In genomic region chr4:102598102-102598758, GRCh38 we compare ENCODE assay signal across 8 cellular contexts.
DNase-seq lines count a peak whose midpoint lies in the region; ATAC-seq and TF ChIP-seq lines count a peak whose summit lies in the region.

No MANE protein-coding gene starts in this region.

- POLR2A ChIA-PET in CD8-positive, alpha-beta memory T cell (lab: Charles Lee), result interaction anchor here (0.6 kb wide), 1 partner anchor 97 kb away, joined by 3 read pairs; the partner anchor contains the start of gene NFKB1

- no peak overlapping the region for H3K4me3 ChIP-seq in CD8-positive, alpha-beta memory T cell (ENCODE audit: low read length)
- H3K4me3 ChIP-seq in heart right ventricle (no peak overlapping the region), GM23338 (no peak overlapping the region), aorta (ENCODE audit: low read length in 2 of 2) (no peak overlapping the region)

- CTCF ChIA-PET in CD8-positive, alpha-beta memory T cell (lab: Charles Lee), result interaction anchor here (0.9 to 2.3 kb wide), 4 partner anchors 13 to 98 kb away, joined by 3 to 7 read pairs (median 3); no protein-coding TSS in a partner anchor

- H3K9me2 ChIP-seq in GM23338 (ENCODE audit: insufficient read depth), result no peaks in the 10 kb centered on the region

- no peaks in the 10 kb centered on the region for H3K79me2 ChIP-seq in GM23338 (replicated peaks; ENCODE audit: insufficient read depth)

- ATAC-seq in GM21367 (IDR thresholded peaks at IDR 0.05; ENCODE audit: unreplicated experiment) (peak; percentile 60), HG03457 (IDR thresholded peaks at IDR 0.05; ENCODE audit: unreplicated experiment) (peak; percentile 85), heart right ventricle (peak in 7 of 8 donors; percentile 42 to 79 (median 66)), GM23338 (no peak), aorta (ENCODE audit: low FRiP score) (no peak)

- H3K27me3 Mint-ChIP-seq in CD8-positive, alpha-beta memory T cell, result no peaks in the 10 kb centered on the region
- H3K27me3 Mint-ChIP-seq in GM23338 (ENCODE audit: insufficient read depth, low read depth, poor library complexity) (no peaks in the 10 kb centered on the region), endothelial cell (ENCODE audit: unreplicated experiment) (no peaks in the 10 kb centered on the region)

- no peak overlapping the region for H2AFZ ChIP-seq in GM23338

- peaks cover 57% of the 10 kb centered on the region for H3K4me1 ChIP-seq in CD8-positive, alpha-beta memory T cell (ENCODE audit: insufficient read depth, low read length)
- peaks cover 0 to 19% (median 6%) of the 10 kb centered on the region in 9 donors for H3K4me1 ChIP-seq in heart right ventricle
- no peaks in the 10 kb centered on the region for H3K4me1 ChIP-seq in GM23338 (ENCODE audit: insufficient read depth)
- H3K4me1 ChIP-seq in aorta (ENCODE audit: control insufficient read depth in 1 of 2, insufficient read depth in 2 of 2, low read length in 2 of 2), result no peaks in the 10 kb centered on the region

- H3F3A ChIP-seq in GM23338 (replicated peaks; ENCODE audit: low read depth), result no peaks in the 10 kb centered on the region

- H3K4me1 Mint-ChIP-seq in CD8-positive, alpha-beta memory T cell, result peaks cover 52 to 78% (median 76%) of the 10 kb centered on the region in 3 donors
- H3K4me1 Mint-ChIP-seq in GM23338, result no peaks in the 10 kb centered on the region
- H3K4me1 Mint-ChIP-seq in endothelial cell (ENCODE audit: unreplicated experiment), result no peaks in the 10 kb centered on the region

- no peaks in the 10 kb centered on the region for H3K9me3 ChIP-seq in CD8-positive, alpha-beta memory T cell (ENCODE audit: low read length)
- H3K9me3 ChIP-seq in heart right ventricle (no peaks in the 10 kb centered on the region), aorta (ENCODE audit: control insufficient read depth, low read length) (no peaks in the 10 kb centered on the region)

- peak overlapping the region in 6 of 7 donors; percentile 1 to 76 (median 54) for H3K4me3 Mint-ChIP-seq in CD8-positive, alpha-beta memory T cell
- H3K4me3 Mint-ChIP-seq in GM23338, result no peak overlapping the region
- H3K4me3 Mint-ChIP-seq in endothelial cell (ENCODE audit: unreplicated experiment), result no peak overlapping the region

- DNase-seq in CD8-positive, alpha-beta memory T cell, result peak in 2 of 5 donors; percentile 69 to 79
- DNase-seq in heart right ventricle (no peak), GM23338 (ENCODE audit: low spot score) (no peak), medulla oblongata (ENCODE audit: extremely low spot score) (no peak), endothelial cell (ENCODE audit: low spot score) (no peak), aorta (no peak)

- H3K4me2 ChIP-seq in GM23338, result no peak overlapping the region

- WGBS in heart right ventricle, 2 donors, result 65 to 74% methylated on average over 1 of the region's 1 CpG
- WGBS in aorta, 2 donors, result 93 to 98% methylated on average over 1 of the region's 1 CpG

- H4K20me1 ChIP-seq in GM23338 (replicated peaks; ENCODE audit: insufficient read depth), result no peaks in the 10 kb centered on the region

- peaks cover 31 to 86% (median 40%) of the 10 kb centered on the region in 3 donors for H3K36me3 Mint-ChIP-seq in CD8-positive, alpha-beta memory T cell
- H3K36me3 Mint-ChIP-seq in GM23338 (ENCODE audit: low read depth), result no peaks in the 10 kb centered on the region; the same call in 2 of the 3 replicates
- peaks cover 26% of the 10 kb centered on the region for H3K36me3 Mint-ChIP-seq in endothelial cell (ENCODE audit: low read depth, unreplicated experiment)

- no peak overlapping the region for H3K27ac ChIP-seq in CD8-positive, alpha-beta memory T cell (ENCODE audit: low read depth, low read length)
- H3K27ac ChIP-seq in heart right ventricle, result peak overlapping the region in 6 of 10 donors; percentile 11 to 53 (median 47)
- H3K27ac ChIP-seq in GM23338 (ENCODE audit: low read depth), result no peak overlapping the region
- no peak overlapping the region for H3K27ac ChIP-seq in aorta (ENCODE audit: low read depth in 1 of 2, low read length in 2 of 2)

- peaks cover 22% of the 10 kb centered on the region for H3K36me3 ChIP-seq in CD8-positive, alpha-beta memory T cell (ENCODE audit: insufficient read depth, low read length)
- H3K36me3 ChIP-seq in heart right ventricle (peaks cover 0 to 100% (median 21%) of the 10 kb centered on the region in 9 donors), GM23338 (ENCODE audit: insufficient read depth) (no peaks in the 10 kb centered on the region), aorta (ENCODE audit: control insufficient read depth in 1 of 2, insufficient read depth in 2 of 2, low read length in 1 of 2) (peaks cover 11% of the 10 kb centered on the region in 2 donors)

- no peaks in the 10 kb centered on the region for H3K27me3 ChIP-seq in CD8-positive, alpha-beta memory T cell (ENCODE audit: insufficient read depth, low read length, poor library complexity, severe bottlenecking)
- H3K27me3 ChIP-seq in heart right ventricle, result no peaks in the 10 kb centered on the region
- H3K27me3 ChIP-seq in GM23338 (ENCODE audit: insufficient read depth), result no peaks in the 10 kb centered on the region
- no peaks in the 10 kb centered on the region for H3K27me3 ChIP-seq in aorta (ENCODE audit: control insufficient read depth in 1 of 2, insufficient read depth in 2 of 2, low read length in 1 of 2)

- peak overlapping the region; percentile 74 to 97 (median 88) for H3K27ac Mint-ChIP-seq in CD8-positive, alpha-beta memory T cell
- H3K27ac Mint-ChIP-seq in GM23338, result no peak overlapping the region
- no peak overlapping the region for H3K27ac Mint-ChIP-seq in endothelial cell (ENCODE audit: unreplicated experiment)

- no peak for TF ChIP-seq CTCF in heart right ventricle (IDR thresholded peaks at IDR 0.05)
- TF ChIP-seq CTCF in GM23338 (conservative IDR thresholded peaks at IDR 0.05; ENCODE audit: low read depth in 2 of 2), result no peak
- TF ChIP-seq CTCF in endothelial cell (IDR thresholded peaks at IDR 0.05; ENCODE audit: unreplicated experiment), result no peak

- H3K9me3 Mint-ChIP-seq in CD8-positive, alpha-beta memory T cell, result no peaks in the 10 kb centered on the region
- H3K9me3 Mint-ChIP-seq in GM23338, result no peaks in the 10 kb centered on the region
- H3K9me3 Mint-ChIP-seq in endothelial cell (ENCODE audit: unreplicated experiment), result no peaks in the 10 kb centered on the region

- intact Hi-C loops in heart right ventricle (cut with DNase I), result loop anchor here in 1 of 10 donors (10.0 kb wide), 1 partner anchor 143 kb away; no protein-coding TSS in a partner anchor
- intact Hi-C loops in aorta (cut with DNase I), result no loop called here

TF ChIP-seq in GM23338, 12 proteins besides CTCF, POLR2A, EP300 and RAD21 (continues in another document):
- TF ChIP-seq, protein P1, sequence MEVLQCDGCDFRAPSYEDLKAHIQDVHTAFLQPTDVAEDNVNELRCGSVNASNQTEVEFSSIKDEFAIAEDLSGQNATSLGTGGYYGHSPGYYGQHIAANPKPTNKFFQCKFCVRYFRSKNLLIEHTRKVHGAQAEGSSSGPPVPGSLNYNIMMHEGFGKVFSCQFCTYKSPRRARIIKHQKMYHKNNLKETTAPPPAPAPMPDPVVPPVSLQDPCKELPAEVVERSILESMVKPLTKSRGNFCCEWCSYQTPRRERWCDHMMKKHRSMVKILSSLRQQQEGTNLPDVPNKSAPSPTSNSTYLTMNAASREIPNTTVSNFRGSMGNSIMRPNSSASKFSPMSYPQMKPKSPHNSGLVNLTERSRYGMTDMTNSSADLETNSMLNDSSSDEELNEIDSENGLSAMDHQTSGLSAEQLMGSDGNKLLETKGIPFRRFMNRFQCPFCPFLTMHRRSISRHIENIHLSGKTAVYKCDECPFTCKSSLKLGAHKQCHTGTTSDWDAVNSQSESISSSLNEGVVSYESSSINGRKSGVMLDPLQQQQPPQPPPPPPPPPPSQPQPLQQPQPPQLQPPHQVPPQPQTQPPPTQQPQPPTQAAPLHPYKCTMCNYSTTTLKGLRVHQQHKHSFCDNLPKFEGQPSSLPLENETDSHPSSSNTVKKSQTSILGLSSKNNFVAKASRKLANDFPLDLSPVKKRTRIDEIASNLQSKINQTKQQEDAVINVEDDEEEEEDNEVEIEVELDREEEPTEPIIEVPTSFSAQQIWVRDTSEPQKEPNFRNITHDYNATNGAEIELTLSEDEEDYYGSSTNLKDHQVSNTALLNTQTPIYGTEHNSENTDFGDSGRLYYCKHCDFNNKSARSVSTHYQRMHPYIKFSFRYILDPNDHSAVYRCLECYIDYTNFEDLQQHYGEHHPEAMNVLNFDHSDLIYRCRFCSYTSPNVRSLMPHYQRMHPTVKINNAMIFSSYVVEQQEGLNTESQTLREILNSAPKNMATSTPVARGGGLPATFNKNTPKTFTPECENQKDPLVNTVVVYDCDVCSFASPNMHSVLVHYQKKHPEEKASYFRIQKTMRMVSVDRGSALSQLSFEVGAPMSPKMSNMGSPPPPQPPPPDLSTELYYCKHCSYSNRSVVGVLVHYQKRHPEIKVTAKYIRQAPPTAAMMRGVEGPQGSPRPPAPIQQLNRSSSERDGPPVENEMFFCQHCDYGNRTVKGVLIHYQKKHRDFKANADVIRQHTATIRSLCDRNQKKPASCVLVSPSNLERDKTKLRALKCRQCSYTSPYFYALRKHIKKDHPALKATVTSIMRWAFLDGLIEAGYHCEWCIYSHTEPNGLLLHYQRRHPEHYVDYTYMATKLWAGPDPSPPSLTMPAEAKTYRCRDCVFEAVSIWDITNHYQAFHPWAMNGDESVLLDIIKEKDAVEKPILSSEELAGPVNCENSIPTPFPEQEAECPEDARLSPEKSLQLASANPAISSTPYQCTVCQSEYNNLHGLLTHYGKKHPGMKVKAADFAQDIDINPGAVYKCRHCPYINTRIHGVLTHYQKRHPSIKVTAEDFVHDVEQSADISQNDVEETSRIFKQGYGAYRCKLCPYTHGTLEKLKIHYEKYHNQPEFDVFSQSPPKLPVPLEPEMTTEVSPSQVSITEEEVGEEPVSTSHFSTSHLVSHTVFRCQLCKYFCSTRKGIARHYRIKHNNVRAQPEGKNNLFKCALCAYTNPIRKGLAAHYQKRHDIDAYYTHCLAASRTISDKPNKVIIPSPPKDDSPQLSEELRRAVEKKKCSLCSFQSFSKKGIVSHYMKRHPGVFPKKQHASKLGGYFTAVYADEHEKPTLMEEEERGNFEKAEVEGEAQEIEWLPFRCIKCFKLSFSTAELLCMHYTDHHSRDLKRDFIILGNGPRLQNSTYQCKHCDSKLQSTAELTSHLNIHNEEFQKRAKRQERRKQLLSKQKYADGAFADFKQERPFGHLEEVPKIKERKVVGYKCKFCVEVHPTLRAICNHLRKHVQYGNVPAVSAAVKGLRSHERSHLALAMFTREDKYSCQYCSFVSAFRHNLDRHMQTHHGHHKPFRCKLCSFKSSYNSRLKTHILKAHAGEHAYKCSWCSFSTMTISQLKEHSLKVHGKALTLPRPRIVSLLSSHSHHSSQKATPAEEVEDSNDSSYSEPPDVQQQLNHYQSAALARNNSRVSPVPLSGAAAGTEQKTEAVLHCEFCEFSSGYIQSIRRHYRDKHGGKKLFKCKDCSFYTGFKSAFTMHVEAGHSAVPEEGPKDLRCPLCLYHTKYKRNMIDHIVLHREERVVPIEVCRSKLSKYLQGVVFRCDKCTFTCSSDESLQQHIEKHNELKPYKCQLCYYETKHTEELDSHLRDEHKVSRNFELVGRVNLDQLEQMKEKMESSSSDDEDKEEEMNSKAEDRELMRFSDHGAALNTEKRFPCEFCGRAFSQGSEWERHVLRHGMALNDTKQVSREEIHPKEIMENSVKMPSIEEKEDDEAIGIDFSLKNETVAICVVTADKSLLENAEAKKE (CRISPR knock-in tag; IDR thresholded peaks at IDR 0.05), result no peak
- no peak for TF ChIP-seq JUNB (IDR thresholded peaks at IDR 0.05; ENCODE audit: unreplicated experiment)

Comparison
In these comparisons a context has a peak if more than half of its experiments do, and no peak if none do; other contexts are left out.
1. H3K27ac ChIP-seq: peak in heart right ventricle (6 of 10); none in CD8-positive, alpha-beta memory T cell (single experiment), GM23338 (single experiment) and aorta (0 of 2).
2. H3K27ac Mint-ChIP-seq: peak in CD8-positive, alpha-beta memory T cell (8 of 8); none in GM23338 (single experiment) and endothelial cell (single experiment).
3. H3K4me3 Mint-ChIP-seq: peak in CD8-positive, alpha-beta memory T cell (6 of 7); none in GM23338 (single experiment) and endothelial cell (single experiment).
4. ATAC-seq: peak in GM21367 (single experiment), HG03457 (single experiment) and heart right ventricle (7 of 8); none in GM23338 (single experiment) and aorta (single experiment).